Comparison of ENCODE assay signal across 19 cellular contexts in the genomic region with DNA sequence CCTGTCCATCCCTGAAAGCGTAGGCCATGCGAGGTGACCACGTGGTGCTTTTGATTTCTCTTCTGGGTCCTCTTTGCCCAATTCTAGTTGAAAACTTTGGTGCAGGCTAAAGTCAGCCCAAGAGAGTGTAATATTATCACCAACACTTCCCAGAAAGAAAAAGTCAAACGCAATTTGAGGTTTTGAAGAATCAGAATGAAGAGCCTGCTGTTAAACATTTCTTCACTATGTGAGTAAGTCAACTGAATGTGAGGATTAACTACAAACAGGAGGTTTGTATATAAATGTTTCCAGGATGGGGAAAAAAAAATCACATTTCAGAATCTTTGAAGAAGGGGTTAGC. TPM values are rescaled to one million over a fixed set of nuclear protein-coding genes. Genes with fewer than 3 reads are reported as not detected.
DNase-seq lines count a peak whose midpoint lies in the region; ATAC-seq and TF ChIP-seq lines count a peak whose summit lies in the region.
"Had no signal": no experiment of that assay in that cellular context is flagged by ENCODE, and none has a peak within 500 bp of the region (broad histone marks: within the 10 kb centered on the region; RNA-seq: fewer than 3 reads in every experiment).

No MANE protein-coding gene starts in this region.

- H3K4me1 ChIP-seq in left ventricle myocardium inferior (peaks cover 46% of the 10 kb centered on the region), right cardiac atrium (ENCODE audit: control insufficient read depth, insufficient read depth, low read length) (peaks cover 3% of the 10 kb centered on the region), vagina (peaks cover 14% of the 10 kb centered on the region), neural progenitor cell (no peaks in the 10 kb centered on the region)
- H3K4me1 ChIP-seq: HAP-1 had no signal

- H3K27me3 ChIP-seq in left ventricle myocardium inferior (ENCODE audit: low read depth) (no peaks in the 10 kb centered on the region), right cardiac atrium (ENCODE audit: control insufficient read depth, insufficient read depth) (no peaks in the 10 kb centered on the region), vagina (no peaks in the 10 kb centered on the region), neural progenitor cell (no peaks in the 10 kb centered on the region)
- H3K27me3 ChIP-seq: BLaER1 had no signal

- intact Hi-C loops in left ventricle myocardium inferior (cut with micrococcal nuclease): no loop called here
- intact Hi-C loops in right cardiac atrium (cut with DNase I): no loop called here
- intact Hi-C loops in sciatic nerve (cut with DNase I): no loop called here
- intact Hi-C loops in vagina (cut with DNase I): no loop called here
- intact Hi-C loops in MCF 10A (cut with micrococcal nuclease): no loop called here

- H4K20me1 ChIP-seq in neural progenitor cell (ENCODE audit: low read depth): no peaks in the 10 kb centered on the region
- H4K20me1 ChIP-seq: BLaER1 had no signal

- peaks cover 23 to 26% of the 10 kb centered on the region in 2 donors for H3K4me1 Mint-ChIP-seq in effector memory CD8-positive, alpha-beta T cell (ENCODE audit: low read depth in 2 of 2)
- H3K4me1 Mint-ChIP-seq in neural progenitor cell (no peaks in the 10 kb centered on the region), MCF 10A (ENCODE audit: insufficient read depth, unreplicated experiment) (no peaks in the 10 kb centered on the region)

- no peak for ATAC-seq in right cardiac atrium
- no peak for ATAC-seq in effector memory CD8-positive, alpha-beta T cell (replicated peaks)
- ATAC-seq in sciatic nerve: peak; percentile 38
- no peak for ATAC-seq in HG02571 (IDR thresholded peaks at IDR 0.05; ENCODE audit: unreplicated experiment)
- ATAC-seq: GM12878 had no signal

- TF ChIP-seq CTCF in left ventricle myocardium inferior (IDR thresholded peaks at IDR 0.05; ENCODE audit: borderline replicate concordance): no peak
- TF ChIP-seq CTCF in vagina (IDR thresholded peaks at IDR 0.05): no peak
- TF ChIP-seq CTCF in neural progenitor cell (IDR thresholded peaks at IDR 0.05): no peak
- no peak for TF ChIP-seq CTCF in MCF 10A (IDR thresholded peaks at IDR 0.05; ENCODE audit: unreplicated experiment)

- POLR2A ChIA-PET in MCF 10A (lab: Yijun Ruan, JAX): no interaction called here

- no peaks in the 10 kb centered on the region for H3F3A ChIP-seq in neural progenitor cell (ENCODE audit: low read depth)

- H3K4me3 Mint-ChIP-seq in effector memory CD8-positive, alpha-beta T cell: no peak overlapping the region
- H3K4me3 Mint-ChIP-seq in neural progenitor cell: no peak overlapping the region
- no peak overlapping the region for H3K4me3 Mint-ChIP-seq in MCF 10A (ENCODE audit: unreplicated experiment)

- 92% methylated on average over 4 of the region's 4 CpGs for WGBS in right cardiac atrium

- H3K36me3 Mint-ChIP-seq in effector memory CD8-positive, alpha-beta T cell (ENCODE audit: insufficient read depth): peaks cover 7% of the 10 kb centered on the region
- H3K36me3 Mint-ChIP-seq in neural progenitor cell (peaks cover 35% of the 10 kb centered on the region), MCF 10A (ENCODE audit: insufficient read depth, unreplicated experiment) (no peaks in the 10 kb centered on the region)

- H3K9me3 ChIP-seq in left ventricle myocardium inferior (replicated peaks): no peaks in the 10 kb centered on the region
- no peaks in the 10 kb centered on the region for H3K9me3 ChIP-seq in right cardiac atrium (ENCODE audit: control insufficient read depth, low read length)
- no peaks in the 10 kb centered on the region for H3K9me3 ChIP-seq in vagina
- H3K9me3 ChIP-seq in neural progenitor cell (ENCODE audit: low read depth): no peaks in the 10 kb centered on the region
- H3K9me3 ChIP-seq: BLaER1, HAP-1 had no signal

- H3K4me2 ChIP-seq in neural progenitor cell: no peak overlapping the region

- H3K4me3 ChIP-seq in left ventricle myocardium inferior (no peak overlapping the region), right cardiac atrium (ENCODE audit: low read length) (no peak overlapping the region), vagina (no peak overlapping the region), neural progenitor cell (no peak overlapping the region)
- H3K4me3 ChIP-seq: BLaER1, GM12878, HAP-1 had no signal

- peak overlapping the region; percentile 35 to 74 for H3K27ac Mint-ChIP-seq in effector memory CD8-positive, alpha-beta T cell
- H3K27ac Mint-ChIP-seq in neural progenitor cell (no peak overlapping the region), MCF 10A (ENCODE audit: low read depth, unreplicated experiment) (no peak overlapping the region)

- no peaks in the 10 kb centered on the region for H3K27me3 Mint-ChIP-seq in effector memory CD8-positive, alpha-beta T cell
- no peaks in the 10 kb centered on the region for H3K27me3 Mint-ChIP-seq in neural progenitor cell (ENCODE audit: insufficient read depth, low read depth)
- H3K27me3 Mint-ChIP-seq in MCF 10A (ENCODE audit: insufficient read depth, unreplicated experiment): peaks cover 42% of the 10 kb centered on the region

- CTCF ChIA-PET in MCF 10A (lab: Yijun Ruan, JAX): no interaction called here

- no peaks in the 10 kb centered on the region for H3K79me2 ChIP-seq in neural progenitor cell (ENCODE audit: low read depth)

- no peak for DNase-seq in left ventricle myocardium inferior
- DNase-seq in right cardiac atrium: no peak
- DNase-seq in effector memory CD8-positive, alpha-beta T cell: no peak
- no peak for DNase-seq in sciatic nerve (ENCODE audit: low spot score)
- DNase-seq in vagina (ENCODE audit: extremely low spot score in 2 of 2): no peak
- no peak for DNase-seq in neural progenitor cell (ENCODE audit: low spot score)
- no peak for DNase-seq in MCF 10A (ENCODE audit: unreplicated experiment)
- DNase-seq: DMS 273 treated with DMSO at 0.1 percent for 48 hours, GDM1, NCI-H1417, NCI-H2029, NCI-H2171, NCI-H446, NCI-H69 had no signal

- H2AFZ ChIP-seq in neural progenitor cell (replicated peaks): no peak overlapping the region

- no peaks in the 10 kb centered on the region for H3K9me3 Mint-ChIP-seq in effector memory CD8-positive, alpha-beta T cell
- H3K9me3 Mint-ChIP-seq in neural progenitor cell (no peaks in the 10 kb centered on the region), MCF 10A (ENCODE audit: unreplicated experiment) (no peaks in the 10 kb centered on the region)

- TF ChIP-seq POLR2A in vagina (IDR thresholded peaks at IDR 0.05): no peak

- no TSS peak for BruUV-seq in MCF 10A (replicated peaks; lab: Mats Ljungman, UMichigan)

- no peak overlapping the region for H3K9ac ChIP-seq in neural progenitor cell
- H3K9ac ChIP-seq: BLaER1 had no signal

- no peaks in the 10 kb centered on the region for H3K36me3 ChIP-seq in left ventricle myocardium inferior
- no peaks in the 10 kb centered on the region for H3K36me3 ChIP-seq in vagina
- H3K36me3 ChIP-seq in neural progenitor cell: no peaks in the 10 kb centered on the region
- H3K36me3 ChIP-seq: HAP-1 had no signal

- H3K27ac ChIP-seq in left ventricle myocardium inferior (replicated peaks) (peak overlapping the region; percentile 51), right cardiac atrium (ENCODE audit: low read length) (no peak overlapping the region), vagina (peak overlapping the region; percentile 49), neural progenitor cell (no peak overlapping the region)
- H3K27ac ChIP-seq: BLaER1, RWPE1 had no signal

RNA-seq across cellular contexts. Expression of a gene that starts 31.8 kb away (rescaled TPM):
- 17.9 TPM for total RNA-seq in left ventricle myocardium inferior
- total RNA-seq in right cardiac atrium: 10 to 100 TPM in 3 of 4 donors, 1 to 10 TPM in 1; 5.9 to 14.3 (median 10.5) TPM
- 4.7 TPM for polyA plus RNA-seq in right cardiac atrium
- 42.5 TPM for total RNA-seq in sciatic nerve
- total RNA-seq in vagina: 17.2 TPM
- total RNA-seq in neural progenitor cell (ENCODE audit: low replicate concordance): 29.0 and 32.0 TPM in 2 replicates
- total RNA-seq in MCF 10A (2022): 0.21 and 0.47 TPM in 2 replicates

Comparison
In these comparisons a context has a peak if more than half of its experiments do, and no peak if none do; other contexts are left out.
1. H3K27ac ChIP-seq: peak in left ventricle myocardium inferior (single experiment) and vagina (single experiment); none in right cardiac atrium (single experiment) and neural progenitor cell (single experiment).
2. H3K27ac Mint-ChIP-seq: peak in effector memory CD8-positive, alpha-beta T cell (2 of 2); none in neural progenitor cell (single experiment) and MCF 10A (single experiment).